8 cellular contexts compared by ENCODE assay signal in the genomic region with DNA sequence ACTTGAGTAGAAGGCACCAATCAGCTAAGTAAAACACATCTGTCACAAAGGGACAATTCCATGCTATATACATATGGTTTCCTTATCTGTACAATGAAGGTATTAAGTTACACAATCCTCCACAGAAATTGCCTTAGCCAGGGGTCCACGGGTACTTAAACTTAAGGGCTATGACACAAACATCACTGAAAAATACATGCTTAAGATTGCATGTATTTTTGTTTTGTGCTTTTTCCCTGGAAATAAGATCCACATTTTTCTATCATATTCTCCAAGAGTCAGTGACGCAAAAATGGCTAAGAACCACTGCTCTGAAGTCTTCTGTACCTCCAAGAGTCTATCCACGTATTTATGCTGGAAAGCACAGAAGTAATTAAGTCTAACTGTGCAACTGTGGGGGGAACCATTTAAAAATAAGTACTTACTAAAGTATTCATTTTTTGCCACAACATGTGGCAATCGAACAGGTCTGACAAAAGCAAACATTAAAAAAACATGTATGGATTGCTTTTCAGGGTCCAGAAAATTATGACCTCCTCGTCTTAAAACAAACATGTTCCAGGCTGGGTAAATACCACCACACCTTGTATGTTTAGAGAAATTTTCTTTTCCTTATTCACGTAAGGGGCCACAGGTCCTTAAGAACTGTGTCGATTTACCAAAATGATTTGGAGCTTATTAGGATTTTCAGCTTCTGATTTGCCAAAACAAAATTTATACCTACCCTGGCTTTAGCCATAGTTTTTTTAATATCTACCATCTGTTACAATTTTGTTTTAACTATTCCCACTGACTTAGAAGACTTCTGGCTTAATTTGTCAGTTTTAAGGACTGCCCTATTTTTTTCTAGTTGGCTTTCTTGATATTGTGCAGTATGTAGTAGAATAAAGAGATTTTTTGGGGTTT. TPM values are rescaled to one million over a fixed set of nuclear protein-coding genes. Genes with fewer than 3 reads are reported as not detected.
DNase-seq lines count a peak whose midpoint lies in the region; ATAC-seq and TF ChIP-seq lines count a peak whose summit lies in the region.

No MANE protein-coding gene starts in this region.

- no TSS peak for BruUV-seq in mammary epithelial cell (replicated peaks; lab: Mats Ljungman, UMichigan)

- ATAC-seq in Right ventricle myocardium superior (ENCODE audit: poor library complexity) (no peak), aorta (ENCODE audit: low FRiP score) (no peak), mucosa of descending colon (no peak), HG03196 (IDR thresholded peaks at IDR 0.05; ENCODE audit: unreplicated experiment) (no peak)

- peak overlapping the region; percentile 91 for H3K4me2 ChIP-seq in mammary epithelial cell (ENCODE audit: insufficient read depth, low read depth, low read length)

- WGBS in mammary epithelial cell (ENCODE audit: low coverage, missing lambda C conversion rate) = 19% methylated on average over 7 of the region's 7 CpGs
- 8 to 9% methylated on average over 7 of the region's 7 CpGs for WGBS in aorta, 2 donors

- H3K27ac ChIP-seq in left ventricle myocardium inferior (replicated peaks) (peak overlapping the region; percentile 98), mammary epithelial cell (ENCODE audit: insufficient read depth, low read depth, low read length) (peak overlapping the region; percentile 98), aorta (ENCODE audit: low read depth in 1 of 2, low read length in 2 of 2) (no peak overlapping the region)

- H3K79me2 ChIP-seq in mammary epithelial cell (ENCODE audit: insufficient read depth, low read length) = peaks cover 91% of the 10 kb centered on the region

- dilution Hi-C loops in mammary epithelial cell (cut with HindIII; ENCODE audit: low sequenced_read_pairs) = loop anchor here (5.0 to 25.0 kb wide), 4 partner anchors 63 to 643 kb away; no protein-coding TSS in a partner anchor

- H3K4me1 ChIP-seq in left ventricle myocardium inferior = peaks cover 87% of the 10 kb centered on the region
- H3K4me1 ChIP-seq in mammary epithelial cell (ENCODE audit: insufficient read depth, low read length) = peaks cover 47% of the 10 kb centered on the region
- peaks cover 53% of the 10 kb centered on the region for H3K4me1 ChIP-seq in mononuclear cell (ENCODE audit: insufficient read depth, low read length)
- peaks cover 6% of the 10 kb centered on the region in 2 donors for H3K4me1 ChIP-seq in aorta (ENCODE audit: control insufficient read depth in 1 of 2, insufficient read depth in 2 of 2, low read length in 2 of 2)
- H3K4me1 ChIP-seq in mucosa of descending colon (ENCODE audit: low read depth) = peaks cover 64% of the 10 kb centered on the region

- DNase-seq in left ventricle myocardium inferior (no peak), Right ventricle myocardium superior (no peak), mammary epithelial cell (no peak), aorta (no peak), mucosa of descending colon (no peak)
- DNase-seq in stimulated activated CD4-positive, alpha-beta T cell treated with anti-CD3 and anti-CD28 coated beads, Interleukin-1b, Interleukin-23, amount 100 ng/mL, for 48 hours = no peak

- no peaks in the 10 kb centered on the region for H3K9me3 ChIP-seq in left ventricle myocardium inferior (replicated peaks)
- no peaks in the 10 kb centered on the region for H3K9me3 ChIP-seq in mammary epithelial cell (replicated peaks; ENCODE audit: insufficient read depth, low read length)
- no peaks in the 10 kb centered on the region for H3K9me3 ChIP-seq in mononuclear cell (ENCODE audit: low read depth, low read length)
- no peaks in the 10 kb centered on the region for H3K9me3 ChIP-seq in aorta (ENCODE audit: control insufficient read depth, low read length)
- H3K9me3 ChIP-seq in mucosa of descending colon = no peaks in the 10 kb centered on the region

- in situ Hi-C loops in mammary epithelial cell (cut with MboI; ENCODE audit: low sequenced_read_pairs in 2 of 2) = no loop called here

- H3K36me3 ChIP-seq in left ventricle myocardium inferior = peaks cover 63% of the 10 kb centered on the region
- H3K36me3 ChIP-seq in mammary epithelial cell (ENCODE audit: insufficient read depth, low read length) = peaks cover 61% of the 10 kb centered on the region
- peaks cover 5 to 12% of the 10 kb centered on the region in 2 donors for H3K36me3 ChIP-seq in aorta (ENCODE audit: control insufficient read depth in 1 of 2, insufficient read depth in 2 of 2, low read length in 1 of 2)
- H3K36me3 ChIP-seq in mucosa of descending colon (ENCODE audit: low read depth) = peaks cover 4% of the 10 kb centered on the region

- no peak overlapping the region for H2AFZ ChIP-seq in mammary epithelial cell (ENCODE audit: low read depth, low read length)

- CTCF ChIA-PET in mammary epithelial cell (lab: Charles Lee; ENCODE audit: low non-redundant PET) = no interaction called here

- peaks cover 44% of the 10 kb centered on the region for H4K20me1 ChIP-seq in mammary epithelial cell (ENCODE audit: insufficient read depth, low read length)

- H3K4me3 ChIP-seq in left ventricle myocardium inferior (peak overlapping the region; percentile 94), mammary epithelial cell (replicated peaks in 1 of 3; ENCODE audit: insufficient read depth in 1 of 3, low read depth in 2 of 3, low read length in 3 of 3) (peak overlapping the region; percentile 89 to 95 (median 92)), mononuclear cell (ENCODE audit: low read length) (peak overlapping the region; percentile 98), aorta (ENCODE audit: low read length in 2 of 2) (peak overlapping the region; percentile 93 to 98), mucosa of descending colon (no peak overlapping the region)

- H3K9ac ChIP-seq in mammary epithelial cell (ENCODE audit: insufficient read depth, low read length) = peak overlapping the region; percentile 98

- H3K27me3 ChIP-seq in left ventricle myocardium inferior (ENCODE audit: low read depth) (no peaks in the 10 kb centered on the region), mammary epithelial cell (ENCODE audit: insufficient read depth, low read length) (no peaks in the 10 kb centered on the region), mononuclear cell (ENCODE audit: insufficient read depth, low read length) (no peaks in the 10 kb centered on the region), aorta (ENCODE audit: control insufficient read depth in 1 of 2, insufficient read depth in 2 of 2, low read length in 1 of 2) (no peaks in the 10 kb centered on the region)

- TF ChIP-seq CTCF in left ventricle myocardium inferior (IDR thresholded peaks at IDR 0.05; ENCODE audit: borderline replicate concordance) (no peak), mammary epithelial cell (conservative IDR thresholded peaks at IDR 0.05 in 1 of 2, IDR thresholded peaks at IDR 0.05 in 1 of 2; ENCODE audit: extremely low read depth in 1 of 2, insufficient read depth in 1 of 2, low read depth in 1 of 2, low read length in 2 of 2) (no peak), mucosa of descending colon (IDR thresholded peaks at IDR 0.05) (no peak)

- intact Hi-C loops in left ventricle myocardium inferior (cut with micrococcal nuclease) = loop anchor here (10.0 kb wide), 1 partner anchor 295 kb away; no protein-coding TSS in a partner anchor
- intact Hi-C loops in Right ventricle myocardium superior (cut with DNase I) = loop anchor here (5.0 kb wide), 1 partner anchor 293 kb away; no protein-coding TSS in a partner anchor
- intact Hi-C loops in mammary epithelial cell (cut with micrococcal nuclease) = loop anchor here (5.0 kb wide), 2 partner anchors 563 to 653 kb away; no protein-coding TSS in a partner anchor
- intact Hi-C loops in aorta (cut with DNase I) = loop anchor here (5.0 to 10.0 kb wide), 3 partner anchors 215 to 293 kb away; no protein-coding TSS in a partner anchor
- intact Hi-C loops in mucosa of descending colon (cut with DNase I, micrococcal nuclease) = loop anchor here in 1 of 2 donors (10.0 kb wide), 1 partner anchor 295 kb away; no protein-coding TSS in a partner anchor

RNA-seq across cellular contexts. Expression of a gene that starts 2.8 kb away (rescaled TPM):
- total RNA-seq in left ventricle myocardium inferior (129 TPM), Right ventricle myocardium superior (144 TPM), mammary epithelial cell (100 to 1,000 TPM; 774 to 995 TPM), mononuclear cell (277 TPM), aorta (100 to 1,000 TPM; 329 to 405 TPM), mucosa of descending colon (100 to 1,000 TPM in 2 of 3 donors, 10 to 100 TPM in 1; 82.9 to 216 (median 143) TPM)
- polyA plus RNA-seq in mammary epithelial cell (153 TPM), aorta (100 to 1,000 TPM in 1 of 2 donors, 10 to 100 TPM in 1; 46.0 to 206 TPM)
- polyA minus RNA-seq in mammary epithelial cell = 348 TPM

Comparison
In these comparisons a context has a peak if more than half of its experiments do, and no peak if none do; other contexts are left out.
1. H3K27ac ChIP-seq: peak in left ventricle myocardium inferior (single experiment) and mammary epithelial cell (single experiment); none in aorta (0 of 2).